8 cellular contexts compared by ENCODE assay signal in genomic region chr10:72273410-72274212, GRCh38. TPM values are rescaled to one million over a fixed set of nuclear protein-coding genes. Genes with fewer than 3 reads are reported as not detected.
DNase-seq lines count a peak whose midpoint lies in the region; ATAC-seq, FAIRE-seq and TF ChIP-seq lines count a peak whose summit lies in the region.

Gene DDIT4 (plus strand): TSS chr10:72273924. CDS start chr10:72274217, 293 bp downstream.

- H3K27me3 ChIP-seq in Loucy (ENCODE audit: insufficient read depth, low read length, poor library complexity, severe bottlenecking): peaks cover 18% of the 10 kb centered on the region

- TF ChIP-seq CTCF in Loucy (conservative IDR thresholded peaks at IDR 0.05; ENCODE audit: low read length): peak; percentile 19; the same call in 1 of the 2 replicates

- H3K36me3 ChIP-seq in Loucy (ENCODE audit: insufficient read depth, low read length): peaks cover 23% of the 10 kb centered on the region

- peaks cover 33% of the 10 kb centered on the region for H4K20me1 ChIP-seq in Loucy (ENCODE audit: insufficient read depth, low read length, poor library complexity, severe bottlenecking)

- H3K4me3 Mint-ChIP-seq in natural killer cell treated with Interleukin-12 subunit alpha and Interleukin-12 subunit beta and Interleukin-15 and Interleukin-18, amount 100 ng/mL, for 72 hours: peak within 1 kb of the TSS; percentile 97

- peak; percentile 73 for FAIRE-seq in H54 (lab: Jason Lieb, UNC)

- H3K79me2 ChIP-seq in Loucy (ENCODE audit: insufficient read depth, low read length): peaks cover 59% of the 10 kb centered on the region

- no peaks in the 10 kb centered on the region for H3F3A ChIP-seq in Loucy (ENCODE audit: low read depth)

- peak within 1 kb of the TSS; percentile 77 for H3K4me3 ChIP-seq in Loucy (ENCODE audit: low read length, poor library complexity, severe bottlenecking)

- no peak within 1 kb of the TSS; the same call in 1 of the 2 replicates for H2AFZ ChIP-seq in Loucy (ENCODE audit: low read length)

- no peaks in the 10 kb centered on the region for H3K9me3 ChIP-seq in Loucy (ENCODE audit: insufficient read depth, low read depth, low read length)

- no peaks in the 10 kb centered on the region for H3K9me3 Mint-ChIP-seq in natural killer cell treated with Interleukin-12 subunit alpha and Interleukin-12 subunit beta and Interleukin-15 and Interleukin-18, amount 100 ng/mL, for 72 hours

- peak within 1 kb of the TSS; percentile 93 to 95 for H3K27ac Mint-ChIP-seq in natural killer cell treated with Interleukin-12 subunit alpha and Interleukin-12 subunit beta and Interleukin-15 and Interleukin-18, amount 100 ng/mL, for 72 hours

- H3K4me1 Mint-ChIP-seq in natural killer cell treated with Interleukin-12 subunit alpha and Interleukin-12 subunit beta and Interleukin-15 and Interleukin-18, amount 100 ng/mL, for 72 hours (ENCODE audit: low read depth in 2 of 2): peaks cover 44 to 49% of the 10 kb centered on the region in 2 donors

- H3K4me1 ChIP-seq in Loucy (ENCODE audit: insufficient read depth, low read length, poor library complexity, severe bottlenecking): peaks cover 55% of the 10 kb centered on the region

- peak within 1 kb of the TSS; percentile 100 for H3K9ac ChIP-seq in Loucy (ENCODE audit: low read depth, low read length, poor library complexity, severe bottlenecking)

- no peaks in the 10 kb centered on the region for H3K9me2 ChIP-seq in Loucy (replicated peaks; ENCODE audit: low read depth, low read length)

- no peaks in the 10 kb centered on the region for H3K27me3 Mint-ChIP-seq in natural killer cell treated with Interleukin-12 subunit alpha and Interleukin-12 subunit beta and Interleukin-15 and Interleukin-18, amount 100 ng/mL, for 72 hours

- peak within 1 kb of the TSS; percentile 87 for H3K4me2 ChIP-seq in Loucy (ENCODE audit: low read depth, low read length, poor library complexity, severe bottlenecking)

- peaks cover 14% of the 10 kb centered on the region for H3K36me3 Mint-ChIP-seq in natural killer cell treated with Interleukin-12 subunit alpha and Interleukin-12 subunit beta and Interleukin-15 and Interleukin-18, amount 100 ng/mL, for 72 hours

- peak; percentile 100 for TF ChIP-seq POLR2A in H54 (IDR thresholded peaks at IDR 0.05; ENCODE audit: low read depth, low read length)
- peak; percentile 100 for TF ChIP-seq POLR2A in Raji (IDR thresholded peaks at IDR 0.05; ENCODE audit: insufficient read depth, low read depth, low read length)

- peak; percentile 96 for ATAC-seq in natural killer cell treated with Interleukin-12 subunit alpha and Interleukin-12 subunit beta and Interleukin-15 and Interleukin-18, amount 100 ng/mL, for 72 hours
- ATAC-seq in stimulated activated naive CD8-positive, alpha-beta T cell treated with anti-CD3 and anti-CD28 coated beads, Interleukin-15, Interleukin-2, amounts not matched to agents 100 U/mL and 50 U/mL, for 24 hours: peak; percentile 91

- DNase-seq in EL (peak; percentile 100), H54 (ENCODE audit: insufficient read length, low spot score) (peak; percentile 99), fibroblast of peridontal ligament (ENCODE audit: extremely low read depth) (peak; percentile 99)
- DNase-seq in activated T-helper 9 cell treated with anti-CD3 and anti-CD28 coated beads, Interleukin-2, amount 50 U/mL, for 16 hours (ENCODE audit: low read depth): peak; percentile 97
- DNase-seq in natural killer cell treated with Interleukin-12 subunit alpha and Interleukin-12 subunit beta and Interleukin-15 and Interleukin-18, amount 100 ng/mL, for 72 hours (ENCODE audit: low spot score): peak; percentile 99
- DNase-seq in stimulated activated naive CD8-positive, alpha-beta T cell treated with anti-CD3 and anti-CD28 coated beads, Interleukin-15, Interleukin-2, amounts not matched to agents 100 U/mL and 50 U/mL, for 24 hours: peak; percentile 99

RNA-seq across cellular contexts. Expression of gene DDIT4, which starts in this region (rescaled TPM):
- 100 to 1,000 TPM; 189 to 207 TPM for total RNA-seq in natural killer cell treated with Interleukin-12 subunit alpha and Interleukin-12 subunit beta and Interleukin-15 and Interleukin-18, amount 100 ng/mL, for 72 hours

Comparison
In these comparisons a context has a peak if more than half of its experiments do, and no peak if none do; other contexts are left out.
1. Peak in every context shown above with its lines: DNase-seq, ATAC-seq and H3K4me3 ChIP-seq.